Comparison of ENCODE assay signal across 22 cellular contexts in genomic region chr1:185453496-185454192, GRCh38.
DNase-seq lines count a peak whose midpoint lies in the region; ATAC-seq, FAIRE-seq and TF ChIP-seq lines count a peak whose summit lies in the region.
"Had no signal": no experiment of that assay in that cellular context is flagged by ENCODE, and none has a peak within 500 bp of the region (broad histone marks: within the 10 kb centered on the region; RNA-seq: fewer than 3 reads in every experiment).

No MANE protein-coding gene starts in this region.

- no peak overlapping the region for H3K9ac ChIP-seq in endothelial cell of umbilical vein (replicated peaks; ENCODE audit: extremely low read depth, insufficient read depth, low read length)

- H3K4me3 ChIP-seq in RWPE2 (ENCODE audit: severe bottlenecking), result no peak overlapping the region
- no peak overlapping the region for H3K4me3 ChIP-seq in endothelial cell of umbilical vein (replicated peaks in 1 of 3; ENCODE audit: insufficient read depth in 1 of 3, low read depth in 1 of 3, low read length in 3 of 3)
- no peak overlapping the region for H3K4me3 ChIP-seq in CD4-positive, alpha-beta memory T cell (ENCODE audit: low read length in 2 of 2)
- H3K4me3 ChIP-seq: body of pancreas, heart right ventricle, K562, upper lobe of right lung had no signal

- H3K4me1 Mint-ChIP-seq in CD4-positive, alpha-beta memory T cell, result no peaks in the 10 kb centered on the region
- H3K4me1 Mint-ChIP-seq: activated CD4-positive, alpha-beta memory T cell treated with anti-CD3 and anti-CD28 coated beads, Interleukin-2, amount 10 ng/mL, durations not matched to agents 7 days and 5 days; CD8-positive, alpha-beta memory T cell; naive B cell; stimulated activated effector memory CD8-positive, alpha-beta T cell treated with anti-CD3 and anti-CD28 coated beads, Interleukin-12 subunit alpha, Interleukin-12 subunit beta, amount 100 ng/mL, for 72 hours had no signal

- H3K36me3 ChIP-seq in RWPE2 (ENCODE audit: low read depth) (no peaks in the 10 kb centered on the region), endothelial cell of umbilical vein (ENCODE audit: control insufficient read depth in 2 of 2, extremely low read depth in 1 of 2, insufficient read depth in 2 of 2, low read length in 2 of 2) (no peaks in the 10 kb centered on the region)
- no peaks in the 10 kb centered on the region for H3K36me3 ChIP-seq in CD4-positive, alpha-beta memory T cell (ENCODE audit: insufficient read depth, low read length)
- H3K36me3 ChIP-seq: heart right ventricle, upper lobe of right lung had no signal

- no peaks in the 10 kb centered on the region for H3K79me2 ChIP-seq in endothelial cell of umbilical vein (ENCODE audit: control insufficient read depth, insufficient read depth, low read length)

- BruUV-seq in endothelial cell of umbilical vein (replicated peaks; lab: Mats Ljungman, UMichigan), result no TSS peak

- CTCF ChIA-PET in endothelial cell of umbilical vein (lab: Charles Lee), result no interaction called here
- CTCF ChIA-PET in CD4-positive, alpha-beta memory T cell (lab: Charles Lee; ENCODE audit: partially characterized antibody), result no interaction called here

- H3K4me1 ChIP-seq in RWPE2 (ENCODE audit: insufficient read depth, poor library complexity, severe bottlenecking) (peaks cover 5% of the 10 kb centered on the region), endothelial cell of umbilical vein (ENCODE audit: control insufficient read depth, extremely low read depth, insufficient read depth, low read length) (peaks cover 3% of the 10 kb centered on the region)
- no peaks in the 10 kb centered on the region for H3K4me1 ChIP-seq in CD4-positive, alpha-beta memory T cell (ENCODE audit: insufficient read depth, low read length)
- H3K4me1 ChIP-seq: body of pancreas, heart right ventricle, upper lobe of right lung had no signal

- peak; percentile 79 for ATAC-seq in RWPE2 (ENCODE audit: low read depth)
- ATAC-seq in HG03097 (IDR thresholded peaks at IDR 0.05; ENCODE audit: low FRiP score, unreplicated experiment), result no peak
- ATAC-seq: body of pancreas; heart right ventricle; K562; left colon; stimulated activated effector memory CD8-positive, alpha-beta T cell treated with anti-CD3 and anti-CD28 coated beads, Interleukin-12 subunit alpha, Interleukin-12 subunit beta, amount 100 ng/mL, for 72 hours; upper lobe of right lung had no signal

- no peak overlapping the region for H3K27ac Mint-ChIP-seq in CD4-positive, alpha-beta memory T cell
- H3K27ac Mint-ChIP-seq: activated CD4-positive, alpha-beta memory T cell treated with anti-CD3 and anti-CD28 coated beads, Interleukin-2, amount 10 ng/mL, durations not matched to agents 7 days and 5 days; naive B cell; stimulated activated effector memory CD8-positive, alpha-beta T cell treated with anti-CD3 and anti-CD28 coated beads, Interleukin-12 subunit alpha, Interleukin-12 subunit beta, amount 100 ng/mL, for 72 hours had no signal

- no peak overlapping the region for H3K4me2 ChIP-seq in endothelial cell of umbilical vein (ENCODE audit: insufficient read depth, low read length)

- H4K20me1 ChIP-seq in endothelial cell of umbilical vein (replicated peaks; ENCODE audit: control insufficient read depth, extremely low read depth, insufficient read depth, low read length), result no peaks in the 10 kb centered on the region

- no peaks in the 10 kb centered on the region for H3K9me1 ChIP-seq in endothelial cell of umbilical vein (replicated peaks; ENCODE audit: control insufficient read depth, extremely low read depth, insufficient read depth, low read length)

- H3K9me3 Mint-ChIP-seq in CD4-positive, alpha-beta memory T cell, result peaks cover 0 to 5% (median under 1%) of the 10 kb centered on the region in 8 donors
- H3K9me3 Mint-ChIP-seq: stimulated activated effector memory CD8-positive, alpha-beta T cell treated with anti-CD3 and anti-CD28 coated beads, Interleukin-12 subunit alpha, Interleukin-12 subunit beta, amount 100 ng/mL, for 72 hours had no signal

- H3K4me3 Mint-ChIP-seq in CD4-positive, alpha-beta memory T cell, result no peak overlapping the region
- H3K4me3 Mint-ChIP-seq: activated CD4-positive, alpha-beta memory T cell treated with anti-CD3 and anti-CD28 coated beads, Interleukin-2, amount 10 ng/mL, durations not matched to agents 7 days and 5 days; CD8-positive, alpha-beta memory T cell; naive B cell; stimulated activated effector memory CD8-positive, alpha-beta T cell treated with anti-CD3 and anti-CD28 coated beads, Interleukin-12 subunit alpha, Interleukin-12 subunit beta, amount 100 ng/mL, for 72 hours had no signal

- no peaks in the 10 kb centered on the region for H3K36me3 Mint-ChIP-seq in CD4-positive, alpha-beta memory T cell
- H3K36me3 Mint-ChIP-seq: stimulated activated effector memory CD8-positive, alpha-beta T cell treated with anti-CD3 and anti-CD28 coated beads, Interleukin-12 subunit alpha, Interleukin-12 subunit beta, amount 100 ng/mL, for 72 hours had no signal

- dilution Hi-C loops in endothelial cell of umbilical vein (cut with MboI; ENCODE audit: extremely low pct_ligation_motif_present, low sequenced_read_pairs), result no loop called here

- H3K27ac ChIP-seq in RWPE2 (ENCODE audit: poor library complexity, severe bottlenecking) (peak overlapping the region; percentile 47), endothelial cell of umbilical vein (ENCODE audit: insufficient read depth, low read depth, low read length) (no peak overlapping the region)
- H3K27ac ChIP-seq in CD4-positive, alpha-beta memory T cell (ENCODE audit: low read depth, low read length), result no peak overlapping the region
- H3K27ac ChIP-seq: body of pancreas, heart right ventricle, upper lobe of right lung had no signal

- no peaks in the 10 kb centered on the region for H3K27me3 ChIP-seq in RWPE2 (ENCODE audit: insufficient read depth, poor library complexity, severe bottlenecking)
- H3K27me3 ChIP-seq in endothelial cell of umbilical vein (ENCODE audit: control insufficient read depth in 2 of 2, insufficient read depth in 2 of 2, low read length in 2 of 2), result no peaks in the 10 kb centered on the region
- H3K27me3 ChIP-seq in CD4-positive, alpha-beta memory T cell (ENCODE audit: insufficient read depth, low read length), result no peaks in the 10 kb centered on the region
- H3K27me3 ChIP-seq: body of pancreas, heart right ventricle, upper lobe of right lung had no signal

- H3K27me3 Mint-ChIP-seq in CD4-positive, alpha-beta memory T cell, result no peaks in the 10 kb centered on the region
- H3K27me3 Mint-ChIP-seq: activated CD4-positive, alpha-beta memory T cell treated with anti-CD3 and anti-CD28 coated beads, Interleukin-2, amount 10 ng/mL, durations not matched to agents 7 days and 5 days had no signal

- intact Hi-C loops in endothelial cell of umbilical vein (cut with micrococcal nuclease), result loop anchor here (5.0 kb wide), 1 partner anchor 136 kb away; the partner anchor contains the start of gene IVNS1ABP
- intact Hi-C loops in CD4-positive, alpha-beta memory T cell (cut with micrococcal nuclease), result no loop called here

- no peak for FAIRE-seq in endothelial cell of umbilical vein (lab: Jason Lieb, UNC)
- FAIRE-seq: GM18507, K562 had no signal

- POLR2A ChIA-PET in endothelial cell of umbilical vein (lab: Charles Lee), result no interaction called here
- POLR2A ChIA-PET in CD4-positive, alpha-beta memory T cell (lab: Charles Lee; ENCODE audit: partially characterized antibody), result no interaction called here

- peak overlapping the region; percentile 54 for H2AFZ ChIP-seq in endothelial cell of umbilical vein (ENCODE audit: low read depth, low read length)

- no peak for TF ChIP-seq POLR2A in endothelial cell of umbilical vein (IDR thresholded peaks at IDR 0.05; ENCODE audit: low read depth, low read length)

- H3K9me3 ChIP-seq in RWPE2 (ENCODE audit: severe bottlenecking) (no peaks in the 10 kb centered on the region), endothelial cell of umbilical vein (replicated peaks; ENCODE audit: control insufficient read depth, insufficient read depth, low read length) (no peaks in the 10 kb centered on the region)
- no peaks in the 10 kb centered on the region for H3K9me3 ChIP-seq in CD4-positive, alpha-beta memory T cell (ENCODE audit: control insufficient read depth in 1 of 2, low read length in 2 of 2)
- H3K9me3 ChIP-seq: body of pancreas, heart right ventricle, upper lobe of right lung had no signal

- DNase-seq in Daoy (ENCODE audit: low read depth), result peak; percentile 53
- no peak for DNase-seq in RWPE2 (ENCODE audit: low spot score)
- DNase-seq in endothelial cell of umbilical vein (ENCODE audit: low read depth, low spot score), result no peak
- peak; percentile 63 for DNase-seq in non-pigmented ciliary epithelial cell (ENCODE audit: low read depth)
- no peak for DNase-seq in SHP77 (lab: John Stamatoyannopoulos, UW)
- no peak for DNase-seq in GM19238 (ENCODE audit: insufficient read length, low spot score)
- DNase-seq in CD4-positive, alpha-beta memory T cell, result no peak
- DNase-seq: activated CD4-positive, alpha-beta memory T cell treated with anti-CD3 and anti-CD28 coated beads, Interleukin-2, amount 10 ng/mL, durations not matched to agents 7 days and 5 days; body of pancreas; CD8-positive, alpha-beta memory T cell; GF-D8; heart right ventricle; left colon; naive B cell; NCI-H1436 treated with DMSO at 0.1 percent for 48 hours; NCI-H524 treated with DMSO at 0.1 percent for 48 hours; stimulated activated CD4-positive, alpha-beta T cell treated with anti-CD3 and anti-CD28 coated beads, Interleukin-4, amount 100 ng/mL, for 4 hours; upper lobe of right lung had no signal

- TF ChIP-seq CTCF in RWPE2 (IDR thresholded peaks at IDR 0.05; ENCODE audit: poor library complexity, severe bottlenecking) (no peak), endothelial cell of umbilical vein (IDR thresholded peaks at IDR 0.05; ENCODE audit: extremely low read depth in 1 of 2, insufficient read depth in 1 of 2, low read depth in 1 of 2, low read length in 2 of 2) (no peak)

TF ChIP-seq in endothelial cell of umbilical vein, 7 proteins besides CTCF, POLR2A, EP300 and RAD21:
- TF ChIP-seq MAX (IDR thresholded peaks at IDR 0.05; ENCODE audit: insufficient read depth, insufficient read length) (no peak), JUN (IDR thresholded peaks at IDR 0.05; ENCODE audit: borderline replicate concordance, insufficient read depth, insufficient read length, low read depth) (no peak), POLR2AphosphoS5 (IDR thresholded peaks at IDR 0.05; ENCODE audit: insufficient read depth, low read depth, low read length) (no peak), FOS (IDR thresholded peaks at IDR 0.05; ENCODE audit: borderline replicate concordance, insufficient read depth, low read length) (no peak), MYC (IDR thresholded peaks at IDR 0.05; ENCODE audit: low read depth, low read length) (no peak), GATA2 (IDR thresholded peaks at IDR 0.05; ENCODE audit: insufficient read depth, insufficient read length, low read depth, low read length) (no peak), EZH2 (IDR thresholded peaks at IDR 0.05; ENCODE audit: borderline replicate concordance, low read depth, low read length, severe bottlenecking) (no peak)

Comparison
In these comparisons a context has a peak if more than half of its experiments do, and no peak if none do; other contexts are left out.
1. DNase-seq: peak in Daoy (single experiment) and non-pigmented ciliary epithelial cell (single experiment); none in RWPE2 (single experiment), endothelial cell of umbilical vein (single experiment), SHP77 (0 of 2), GM19238 (single experiment) and CD4-positive, alpha-beta memory T cell (0 of 5).